1 cellular context compared by ENCODE assay signal in the genomic region with DNA sequence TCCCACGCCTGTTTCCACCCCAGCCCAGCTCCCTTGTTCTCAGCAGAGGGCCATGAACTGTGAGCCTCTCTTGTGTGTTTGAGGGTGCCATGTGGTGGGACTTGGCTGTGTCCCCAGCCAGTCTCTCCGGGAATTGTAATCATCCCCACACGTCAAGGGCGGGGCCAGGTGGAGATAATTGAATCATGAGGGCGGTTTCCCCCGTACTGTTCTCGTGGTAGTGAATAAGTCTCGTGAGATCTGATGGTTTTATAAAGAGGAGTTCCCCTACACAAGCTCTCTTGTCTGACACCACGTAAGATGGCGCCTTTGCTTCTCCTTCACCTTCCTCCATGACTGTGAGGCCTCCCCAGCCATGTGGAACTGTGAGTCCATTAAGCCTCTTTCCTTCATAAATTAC.
TF ChIP-seq lines count a peak whose summit lies in the region.

No MANE protein-coding gene starts in this region.

TF ChIP-seq in WTC11, 78 proteins besides CTCF, POLR2A, EP300 and RAD21 (continued from another document):
- TF ChIP-seq, protein P1, sequence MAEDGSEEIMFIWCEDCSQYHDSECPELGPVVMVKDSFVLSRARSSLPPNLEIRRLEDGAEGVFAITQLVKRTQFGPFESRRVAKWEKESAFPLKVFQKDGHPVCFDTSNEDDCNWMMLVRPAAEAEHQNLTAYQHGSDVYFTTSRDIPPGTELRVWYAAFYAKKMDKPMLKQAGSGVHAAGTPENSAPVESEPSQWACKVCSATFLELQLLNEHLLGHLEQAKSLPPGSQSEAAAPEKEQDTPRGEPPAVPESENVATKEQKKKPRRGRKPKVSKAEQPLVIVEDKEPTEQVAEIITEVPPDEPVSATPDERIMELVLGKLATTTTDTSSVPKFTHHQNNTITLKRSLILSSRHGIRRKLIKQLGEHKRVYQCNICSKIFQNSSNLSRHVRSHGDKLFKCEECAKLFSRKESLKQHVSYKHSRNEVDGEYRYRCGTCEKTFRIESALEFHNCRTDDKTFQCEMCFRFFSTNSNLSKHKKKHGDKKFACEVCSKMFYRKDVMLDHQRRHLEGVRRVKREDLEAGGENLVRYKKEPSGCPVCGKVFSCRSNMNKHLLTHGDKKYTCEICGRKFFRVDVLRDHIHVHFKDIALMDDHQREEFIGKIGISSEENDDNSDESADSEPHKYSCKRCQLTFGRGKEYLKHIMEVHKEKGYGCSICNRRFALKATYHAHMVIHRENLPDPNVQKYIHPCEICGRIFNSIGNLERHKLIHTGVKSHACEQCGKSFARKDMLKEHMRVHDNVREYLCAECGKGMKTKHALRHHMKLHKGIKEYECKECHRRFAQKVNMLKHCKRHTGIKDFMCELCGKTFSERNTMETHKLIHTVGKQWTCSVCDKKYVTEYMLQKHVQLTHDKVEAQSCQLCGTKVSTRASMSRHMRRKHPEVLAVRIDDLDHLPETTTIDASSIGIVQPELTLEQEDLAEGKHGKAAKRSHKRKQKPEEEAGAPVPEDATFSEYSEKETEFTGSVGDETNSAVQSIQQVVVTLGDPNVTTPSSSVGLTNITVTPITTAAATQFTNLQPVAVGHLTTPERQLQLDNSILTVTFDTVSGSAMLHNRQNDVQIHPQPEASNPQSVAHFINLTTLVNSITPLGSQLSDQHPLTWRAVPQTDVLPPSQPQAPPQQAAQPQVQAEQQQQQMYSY (CRISPR knock-in tag; IDR thresholded peaks at IDR 0.05), result no peak
- TF ChIP-seq GABPB1 (CRISPR knock-in tag; IDR thresholded peaks at IDR 0.05) (no peak), ELF4 (CRISPR knock-in tag; IDR thresholded peaks at IDR 0.05; ENCODE audit: low read depth) (no peak), HMGA2 (CRISPR knock-in tag; IDR thresholded peaks at IDR 0.05) (no peak), MXD4 (CRISPR knock-in tag; IDR thresholded peaks at IDR 0.05; ENCODE audit: borderline replicate concordance) (no peak), FOXJ3 (CRISPR knock-in tag; IDR thresholded peaks at IDR 0.05; ENCODE audit: borderline replicate concordance) (no peak), GTF2I (CRISPR knock-in tag; conservative IDR thresholded peaks at IDR 0.05) (no peak), ZBTB21 (CRISPR knock-in tag; IDR thresholded peaks at IDR 0.05; ENCODE audit: borderline replicate concordance) (no peak), RORB (CRISPR knock-in tag; IDR thresholded peaks at IDR 0.05) (no peak), GRHL2 (CRISPR knock-in tag; IDR thresholded peaks at IDR 0.05; ENCODE audit: insufficient replicate concordance, severe bottlenecking) (no peak), CREB1 (CRISPR knock-in tag; IDR thresholded peaks at IDR 0.05) (no peak), EMX1 (CRISPR knock-in tag; IDR thresholded peaks at IDR 0.05) (no peak)
- TF ChIP-seq, protein P2, sequence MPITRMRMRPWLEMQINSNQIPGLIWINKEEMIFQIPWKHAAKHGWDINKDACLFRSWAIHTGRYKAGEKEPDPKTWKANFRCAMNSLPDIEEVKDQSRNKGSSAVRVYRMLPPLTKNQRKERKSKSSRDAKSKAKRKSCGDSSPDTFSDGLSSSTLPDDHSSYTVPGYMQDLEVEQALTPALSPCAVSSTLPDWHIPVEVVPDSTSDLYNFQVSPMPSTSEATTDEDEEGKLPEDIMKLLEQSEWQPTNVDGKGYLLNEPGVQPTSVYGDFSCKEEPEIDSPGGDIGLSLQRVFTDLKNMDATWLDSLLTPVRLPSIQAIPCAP (CRISPR knock-in tag; IDR thresholded peaks at IDR 0.05), result no peak
- TF ChIP-seq, protein P3, sequence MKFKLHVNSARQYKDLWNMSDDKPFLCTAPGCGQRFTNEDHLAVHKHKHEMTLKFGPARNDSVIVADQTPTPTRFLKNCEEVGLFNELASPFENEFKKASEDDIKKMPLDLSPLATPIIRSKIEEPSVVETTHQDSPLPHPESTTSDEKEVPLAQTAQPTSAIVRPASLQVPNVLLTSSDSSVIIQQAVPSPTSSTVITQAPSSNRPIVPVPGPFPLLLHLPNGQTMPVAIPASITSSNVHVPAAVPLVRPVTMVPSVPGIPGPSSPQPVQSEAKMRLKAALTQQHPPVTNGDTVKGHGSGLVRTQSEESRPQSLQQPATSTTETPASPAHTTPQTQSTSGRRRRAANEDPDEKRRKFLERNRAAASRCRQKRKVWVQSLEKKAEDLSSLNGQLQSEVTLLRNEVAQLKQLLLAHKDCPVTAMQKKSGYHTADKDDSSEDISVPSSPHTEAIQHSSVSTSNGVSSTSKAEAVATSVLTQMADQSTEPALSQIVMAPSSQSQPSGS (CRISPR knock-in tag; IDR thresholded peaks at IDR 0.05; ENCODE audit: borderline replicate concordance, low read depth), result no peak
- TF ChIP-seq, protein P4, sequence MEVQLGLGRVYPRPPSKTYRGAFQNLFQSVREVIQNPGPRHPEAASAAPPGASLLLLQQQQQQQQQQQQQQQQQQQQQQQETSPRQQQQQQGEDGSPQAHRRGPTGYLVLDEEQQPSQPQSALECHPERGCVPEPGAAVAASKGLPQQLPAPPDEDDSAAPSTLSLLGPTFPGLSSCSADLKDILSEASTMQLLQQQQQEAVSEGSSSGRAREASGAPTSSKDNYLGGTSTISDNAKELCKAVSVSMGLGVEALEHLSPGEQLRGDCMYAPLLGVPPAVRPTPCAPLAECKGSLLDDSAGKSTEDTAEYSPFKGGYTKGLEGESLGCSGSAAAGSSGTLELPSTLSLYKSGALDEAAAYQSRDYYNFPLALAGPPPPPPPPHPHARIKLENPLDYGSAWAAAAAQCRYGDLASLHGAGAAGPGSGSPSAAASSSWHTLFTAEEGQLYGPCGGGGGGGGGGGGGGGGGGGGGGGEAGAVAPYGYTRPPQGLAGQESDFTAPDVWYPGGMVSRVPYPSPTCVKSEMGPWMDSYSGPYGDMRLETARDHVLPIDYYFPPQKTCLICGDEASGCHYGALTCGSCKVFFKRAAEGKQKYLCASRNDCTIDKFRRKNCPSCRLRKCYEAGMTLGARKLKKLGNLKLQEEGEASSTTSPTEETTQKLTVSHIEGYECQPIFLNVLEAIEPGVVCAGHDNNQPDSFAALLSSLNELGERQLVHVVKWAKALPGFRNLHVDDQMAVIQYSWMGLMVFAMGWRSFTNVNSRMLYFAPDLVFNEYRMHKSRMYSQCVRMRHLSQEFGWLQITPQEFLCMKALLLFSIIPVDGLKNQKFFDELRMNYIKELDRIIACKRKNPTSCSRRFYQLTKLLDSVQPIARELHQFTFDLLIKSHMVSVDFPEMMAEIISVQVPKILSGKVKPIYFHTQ (CRISPR knock-in tag; IDR thresholded peaks at IDR 0.05), result no peak
- TF ChIP-seq, protein P5, sequence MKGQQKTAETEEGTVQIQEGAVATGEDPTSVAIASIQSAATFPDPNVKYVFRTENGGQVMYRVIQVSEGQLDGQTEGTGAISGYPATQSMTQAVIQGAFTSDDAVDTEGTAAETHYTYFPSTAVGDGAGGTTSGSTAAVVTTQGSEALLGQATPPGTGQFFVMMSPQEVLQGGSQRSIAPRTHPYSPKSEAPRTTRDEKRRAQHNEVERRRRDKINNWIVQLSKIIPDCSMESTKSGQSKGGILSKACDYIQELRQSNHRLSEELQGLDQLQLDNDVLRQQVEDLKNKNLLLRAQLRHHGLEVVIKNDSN (CRISPR knock-in tag; IDR thresholded peaks at IDR 0.05), result no peak
- TF ChIP-seq, protein P6, sequence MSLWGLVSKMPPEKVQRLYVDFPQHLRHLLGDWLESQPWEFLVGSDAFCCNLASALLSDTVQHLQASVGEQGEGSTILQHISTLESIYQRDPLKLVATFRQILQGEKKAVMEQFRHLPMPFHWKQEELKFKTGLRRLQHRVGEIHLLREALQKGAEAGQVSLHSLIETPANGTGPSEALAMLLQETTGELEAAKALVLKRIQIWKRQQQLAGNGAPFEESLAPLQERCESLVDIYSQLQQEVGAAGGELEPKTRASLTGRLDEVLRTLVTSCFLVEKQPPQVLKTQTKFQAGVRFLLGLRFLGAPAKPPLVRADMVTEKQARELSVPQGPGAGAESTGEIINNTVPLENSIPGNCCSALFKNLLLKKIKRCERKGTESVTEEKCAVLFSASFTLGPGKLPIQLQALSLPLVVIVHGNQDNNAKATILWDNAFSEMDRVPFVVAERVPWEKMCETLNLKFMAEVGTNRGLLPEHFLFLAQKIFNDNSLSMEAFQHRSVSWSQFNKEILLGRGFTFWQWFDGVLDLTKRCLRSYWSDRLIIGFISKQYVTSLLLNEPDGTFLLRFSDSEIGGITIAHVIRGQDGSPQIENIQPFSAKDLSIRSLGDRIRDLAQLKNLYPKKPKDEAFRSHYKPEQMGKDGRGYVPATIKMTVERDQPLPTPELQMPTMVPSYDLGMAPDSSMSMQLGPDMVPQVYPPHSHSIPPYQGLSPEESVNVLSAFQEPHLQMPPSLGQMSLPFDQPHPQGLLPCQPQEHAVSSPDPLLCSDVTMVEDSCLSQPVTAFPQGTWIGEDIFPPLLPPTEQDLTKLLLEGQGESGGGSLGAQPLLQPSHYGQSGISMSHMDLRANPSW (CRISPR knock-in tag; conservative IDR thresholded peaks at IDR 0.05; ENCODE audit: low read depth), result no peak
